Comparison of ENCODE assay signal across 28 cellular contexts in the genomic region with DNA sequence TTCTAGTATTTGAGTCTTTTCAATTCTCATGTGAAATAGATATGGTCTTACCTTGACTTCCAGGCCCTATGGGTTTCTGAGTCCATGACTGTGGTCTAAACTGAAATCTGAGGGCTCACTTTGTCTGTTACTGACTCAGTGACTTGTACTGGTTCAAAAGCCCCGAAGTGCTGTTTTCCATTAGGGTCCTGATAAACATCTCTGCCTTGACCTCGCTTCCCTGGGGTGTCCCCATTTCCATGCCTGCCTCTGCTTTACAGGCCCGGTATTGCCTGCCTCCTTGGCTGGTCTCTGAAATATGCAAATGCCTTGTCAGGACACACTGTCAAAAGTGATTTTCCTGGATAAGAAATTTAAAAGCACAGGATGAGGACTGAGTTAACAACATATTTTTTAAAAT.
"Had no signal": no experiment of that assay in that cellular context is flagged by ENCODE, and none has a peak within 500 bp of the region (broad histone marks: within the 10 kb centered on the region; RNA-seq: fewer than 3 reads in every experiment).

No MANE protein-coding gene starts in this region.

- H3K27me3 Mint-ChIP-seq: activated CD4-positive, alpha-beta memory T cell treated with anti-CD3 and anti-CD28 coated beads, Interleukin-2, amount 10 ng/mL, durations not matched to agents 7 days and 5 days; activated CD4-positive, alpha-beta T cell treated with anti-CD3 and anti-CD28 coated beads, Interleukin-2, amount 10 ng/mL, durations not matched to agents 7 days and 5 days; activated naive CD8-positive, alpha-beta T cell; activated T-cell treated with anti-CD3 and anti-CD28 coated beads, Interleukin-2, amount 50 U/mL, for 24 hours; effector memory CD8-positive, alpha-beta T cell had no signal

- H3K27ac Mint-ChIP-seq: activated CD4-positive, alpha-beta memory T cell treated with anti-CD3 and anti-CD28 coated beads, Interleukin-2, amount 10 ng/mL, durations not matched to agents 7 days and 5 days; activated CD4-positive, alpha-beta T cell treated with anti-CD3 and anti-CD28 coated beads, Interleukin-2, amount 10 ng/mL, durations not matched to agents 7 days and 5 days; activated naive CD8-positive, alpha-beta T cell; activated T-cell treated with anti-CD3 and anti-CD28 coated beads, Interleukin-2, amount 50 U/mL, for 24 hours; activated T-cell treated with anti-CD3 and anti-CD28 coated beads, Interleukin-2, amount 50 U/mL, for 72 hours; effector memory CD8-positive, alpha-beta T cell had no signal

- H3K4me3 Mint-ChIP-seq: activated CD4-positive, alpha-beta memory T cell treated with anti-CD3 and anti-CD28 coated beads, Interleukin-2, amount 10 ng/mL, durations not matched to agents 7 days and 5 days; activated CD4-positive, alpha-beta T cell treated with anti-CD3 and anti-CD28 coated beads, Interleukin-2, amount 10 ng/mL, durations not matched to agents 7 days and 5 days; activated naive CD8-positive, alpha-beta T cell; activated T-cell treated with anti-CD3 and anti-CD28 coated beads, Interleukin-2, amount 50 U/mL, for 24 hours; activated T-cell treated with anti-CD3 and anti-CD28 coated beads, Interleukin-2, amount 50 U/mL, for 72 hours; effector memory CD8-positive, alpha-beta T cell had no signal

- H3K9me3 Mint-ChIP-seq: activated CD4-positive, alpha-beta memory T cell treated with anti-CD3 and anti-CD28 coated beads, Interleukin-2, amount 10 ng/mL, durations not matched to agents 7 days and 5 days; activated CD4-positive, alpha-beta T cell treated with anti-CD3 and anti-CD28 coated beads, Interleukin-2, amount 10 ng/mL, durations not matched to agents 7 days and 5 days; activated T-cell treated with anti-CD3 and anti-CD28 coated beads, Interleukin-2, amount 50 U/mL, for 24 hours had no signal

- H3K27ac ChIP-seq: body of pancreas, esophagus muscularis mucosa, foreskin keratinocyte, gastrocnemius medialis, heart left ventricle had no signal

- DNase-seq: activated CD4-positive, alpha-beta memory T cell treated with anti-CD3 and anti-CD28 coated beads, Interleukin-2, amount 10 ng/mL, durations not matched to agents 7 days and 5 days; activated CD4-positive, alpha-beta T cell treated with anti-CD3 and anti-CD28 coated beads for 1 hour; activated CD4-positive, alpha-beta T cell treated with anti-CD3 and anti-CD28 coated beads for 4 hours; activated CD4-positive, alpha-beta T cell treated with anti-CD3 and anti-CD28 coated beads, Interleukin-2, amount 10 ng/mL, durations not matched to agents 7 days and 5 days; activated CD4-positive, alpha-beta T cell treated with anti-CD3 and anti-CD28 coated beads, Interleukin-2, amount 50 U/mL, for 4 hours; activated CD8-positive, alpha-beta memory T cell treated with anti-CD3 and anti-CD28 coated beads, Interleukin-2, amount 50 U/mL, for 48 hours; activated gamma-delta T cell treated with Interleukin-2 at 50 U/mL for 16 hours; activated naive CD4-positive, alpha-beta T cell treated with anti-CD3 and anti-CD28 coated beads, Interleukin-2, amount 50 U/mL, for 16 hours; activated naive CD4-positive, alpha-beta T cell treated with Interleukin-2 at 50 U/mL for 16 hours; activated T-cell treated with anti-CD3 and anti-CD28 coated beads for 4 hours; activated T-cell treated with anti-CD3 and anti-CD28 coated beads, Interleukin-2, amount 50 U/mL, for 24 hours; activated T-cell treated with anti-CD3 and anti-CD28 coated beads, Interleukin-2, amount 50 U/mL, for 72 hours; amygdala; aorta; body of pancreas; caudate nucleus; cortex of kidney; dermis blood vessel endothelial cell; effector CD4-positive, alpha-beta T cell; effector memory CD8-positive, alpha-beta T cell; erythroblast; foreskin keratinocyte; gastrocnemius medialis; glutamatergic neuron; heart left ventricle; T-helper 2 cell had no signal

- H3K4me1 Mint-ChIP-seq: activated CD4-positive, alpha-beta memory T cell treated with anti-CD3 and anti-CD28 coated beads, Interleukin-2, amount 10 ng/mL, durations not matched to agents 7 days and 5 days; activated CD4-positive, alpha-beta T cell treated with anti-CD3 and anti-CD28 coated beads, Interleukin-2, amount 10 ng/mL, durations not matched to agents 7 days and 5 days had no signal

- H3K9me3 ChIP-seq: body of pancreas, esophagus muscularis mucosa, gastrocnemius medialis, heart left ventricle had no signal

- H3K27me3 ChIP-seq: body of pancreas, esophagus muscularis mucosa, foreskin keratinocyte, gastrocnemius medialis, heart left ventricle had no signal

- ATAC-seq: activated T-cell treated with anti-CD3 and anti-CD28 coated beads, Interleukin-2, amount 50 U/mL, for 72 hours; body of pancreas; effector memory CD8-positive, alpha-beta T cell; foreskin keratinocyte; gastrocnemius medialis; heart left ventricle had no signal

- H3K36me3 ChIP-seq: esophagus muscularis mucosa, gastrocnemius medialis, heart left ventricle had no signal

- H3K4me1 ChIP-seq: body of pancreas, esophagus muscularis mucosa, foreskin keratinocyte, gastrocnemius medialis, heart left ventricle had no signal

- H3K4me3 ChIP-seq: body of pancreas, esophagus muscularis mucosa, gastrocnemius medialis, heart left ventricle had no signal
